Comparison of ENCODE assay signal across 8 cellular contexts in the genomic region with DNA sequence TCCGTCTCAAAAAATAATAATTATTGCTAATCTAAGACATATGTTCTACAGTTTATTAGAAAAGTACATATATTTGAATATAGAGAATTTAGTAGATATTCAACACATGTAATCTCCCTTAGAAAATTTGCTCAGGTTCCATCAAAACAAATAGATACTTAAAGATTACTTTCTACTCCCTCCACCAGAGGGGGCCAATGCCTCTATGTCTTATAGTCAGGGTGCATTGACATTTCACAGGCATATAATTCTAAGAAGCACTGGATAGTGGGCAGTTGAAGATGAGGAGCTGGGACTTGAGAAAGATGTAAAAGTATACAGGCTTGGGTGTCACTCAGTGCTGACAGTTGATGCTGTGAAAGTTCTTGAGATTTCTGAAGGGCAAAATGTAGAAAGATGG.
DNase-seq lines count a peak whose midpoint lies in the region; ATAC-seq and TF ChIP-seq lines count a peak whose summit lies in the region.

No MANE protein-coding gene starts in this region.

- H3K79me2 ChIP-seq in OCI-LY7 (ENCODE audit: insufficient read depth, low read depth, low read length) = no peaks in the 10 kb centered on the region

- ATAC-seq in HG02623 (IDR thresholded peaks at IDR 0.05; ENCODE audit: unreplicated experiment) (no peak), sciatic nerve (no peak), GM21381 (IDR thresholded peaks at IDR 0.05; ENCODE audit: unreplicated experiment) (no peak)

- H3K36me3 ChIP-seq in OCI-LY7 (ENCODE audit: insufficient read depth, low read length) = no peaks in the 10 kb centered on the region

- no peaks in the 10 kb centered on the region for H4K20me1 ChIP-seq in OCI-LY7 (ENCODE audit: insufficient read depth, low read length)

- no peaks in the 10 kb centered on the region for H3K9me3 ChIP-seq in OCI-LY7 (ENCODE audit: low read length)

- H3K4me2 ChIP-seq in OCI-LY7 (ENCODE audit: low read length) = no peak overlapping the region

- intact Hi-C loops in OCI-LY7 (cut with micrococcal nuclease; ENCODE audit: unreplicated experiment) = no loop called here
- intact Hi-C loops in sciatic nerve (cut with DNase I) = no loop called here

- H3K9me2 ChIP-seq in OCI-LY7 (ENCODE audit: insufficient read depth, low read length) = no peaks in the 10 kb centered on the region

- H3K27ac ChIP-seq in OCI-LY7 (ENCODE audit: low read depth, low read length, poor library complexity, severe bottlenecking) = no peak overlapping the region
- H3K27ac ChIP-seq in caudate nucleus (ENCODE audit: low read depth, low read length) = no peak overlapping the region

- peak; percentile 7 for DNase-seq in AG08395 (ENCODE audit: low spot score)
- DNase-seq in OCI-LY7 (ENCODE audit: low spot score) = peak; percentile 28
- peak; percentile 15 to 73 for DNase-seq in foreskin fibroblast
- no peak for DNase-seq in sciatic nerve (ENCODE audit: low spot score)
- DNase-seq in caudate nucleus (lab: John Stamatoyannopoulos, UW) = no peak

- no peak overlapping the region for H2AFZ ChIP-seq in OCI-LY7 (ENCODE audit: low read length)

- H3K4me3 ChIP-seq in GM12875 (ENCODE audit: low read depth, low read length) = no peak overlapping the region
- H3K4me3 ChIP-seq in OCI-LY7 (ENCODE audit: low read depth, low read length, poor library complexity, severe bottlenecking) = no peak overlapping the region
- H3K4me3 ChIP-seq in foreskin fibroblast (ENCODE audit: low read depth in 1 of 2, low read length in 2 of 2) = no peak overlapping the region

- TF ChIP-seq CTCF in GM12875 (IDR thresholded peaks at IDR 0.05; ENCODE audit: borderline replicate concordance, insufficient read depth, low read depth, low read length) (peak; percentile 17; the same call in 1 of the 2 replicates), OCI-LY7 (conservative IDR thresholded peaks at IDR 0.05; ENCODE audit: low read length) (peak; percentile 74), foreskin fibroblast (IDR thresholded peaks at IDR 0.05; ENCODE audit: low read depth, low read length) (peak; percentile 54)

- POLR2A ChIA-PET in OCI-LY7 (lab: Charles Lee) = interaction anchor here (0.7 kb wide), 1 partner anchor 12 kb away, joined by 3 read pairs; no protein-coding TSS in a partner anchor

- CTCF ChIA-PET in OCI-LY7 (lab: Charles Lee; ENCODE audit: unreplicated experiment) = no interaction called here

- no peaks in the 10 kb centered on the region for H3K4me1 ChIP-seq in OCI-LY7 (ENCODE audit: insufficient read depth, low read length, poor library complexity, severe bottlenecking)

- BruUV-seq in OCI-LY7 (replicated peaks; lab: Mats Ljungman, UMichigan) = no TSS peak

Comparison
In these comparisons a context has a peak if more than half of its experiments do, and no peak if none do; other contexts are left out.
1. DNase-seq: peak in AG08395 (single experiment), OCI-LY7 (single experiment) and foreskin fibroblast (2 of 2); none in sciatic nerve (single experiment) and caudate nucleus (0 of 61).
2. CTCF ChIP-seq: peak in every context shown above with its lines; median percentile 74 in OCI-LY7; 54 in foreskin fibroblast; 17 in GM12875.